11 cellular contexts compared by ENCODE assay signal in genomic region chr1:229221106-229222019, GRCh38. TPM values are rescaled to one million over a fixed set of nuclear protein-coding genes. Genes with fewer than 3 reads are reported as not detected.
DNase-seq lines count a peak whose midpoint lies in the region; ATAC-seq, FAIRE-seq and TF ChIP-seq lines count a peak whose summit lies in the region.
"Had no signal": no experiment of that assay in that cellular context is flagged by ENCODE, and none has a peak within 500 bp of the region (broad histone marks: within the 10 kb centered on the region; RNA-seq: fewer than 3 reads in every experiment).

No MANE protein-coding gene starts in this region.

- H2AFZ ChIP-seq in hepatocyte: no peak overlapping the region

- CTCF ChIA-PET in A549 (lab: Yijun Ruan, JAX): interaction anchor here (0.6 to 0.9 kb wide), 2 partner anchors 54 to 486 kb away, joined by 3 to 4 read pairs; partner anchors contain the start of gene RHOU
- CTCF ChIA-PET in activated CD8-positive, alpha-beta memory T cell treated with anti-CD3 and anti-CD28 coated beads, Interleukin-2, amount 10 ng/mL, durations not matched to agents 7 days and 5 days (lab: Charles Lee): no interaction called here

- H3K9me3 ChIP-seq in A549: 0 out of 3 replicates have a peak, but pooled peaks cover 4% of the 10 kb centered on the region
- H3K9me3 ChIP-seq in Peyer's patch: no peaks in the 10 kb centered on the region
- H3K9me3 ChIP-seq in hepatocyte (ENCODE audit: low read depth): no peaks in the 10 kb centered on the region

- DNase-seq in A549 (ENCODE audit: low read depth in 1 of 2, low spot score in 1 of 2) (peak; percentile 53 to 95), NCI-H1092 treated with DMSO at 0.1 percent for 48 hours (lab: John Stamatoyannopoulos, UW) (peak; percentile 86), Peyer's patch (peak in 2 of 3 donors; percentile 66 to 78), hepatocyte (ENCODE audit: low spot score) (peak; percentile 88)
- DNase-seq in stimulated activated CD4-positive, alpha-beta T cell treated with anti-CD3 and anti-CD28 coated beads, Interleukin-2, amount 100 ng/mL, for 24 hours: no peak
- DNase-seq in activated CD8-positive, alpha-beta memory T cell treated with anti-CD3 and anti-CD28 coated beads, Interleukin-2, amount 10 ng/mL, durations not matched to agents 7 days and 5 days: no peak
- DNase-seq: C1 segment of cervical spinal cord, nucleus accumbens had no signal

- H3K79me2 ChIP-seq in hepatocyte: no peaks in the 10 kb centered on the region

- FAIRE-seq in A549 (lab: Jason Lieb, UNC): no peak
- FAIRE-seq: endometrium had no signal

- TF ChIP-seq RAD21 in A549 (conservative IDR thresholded peaks at IDR 0.05 in 1 of 2, IDR thresholded peaks at IDR 0.05 in 1 of 2): peak in 1 of 2 experiments; percentile 53; a peak in 3 of 5 replicates

- 11% methylated on average over 7 of the region's 7 CpGs for WGBS in A549 (ENCODE audit: missing lambda C conversion rate)
- 31% methylated on average over 7 of the region's 7 CpGs for WGBS in hepatocyte (ENCODE audit: low lambda C conversion rate, missing lambda C conversion rate)

- peaks cover 6% of the 10 kb centered on the region for H3K27me3 Mint-ChIP-seq in activated CD8-positive, alpha-beta memory T cell treated with anti-CD3 and anti-CD28 coated beads, Interleukin-2, amount 10 ng/mL, durations not matched to agents 7 days and 5 days

- H4K20me1 ChIP-seq in hepatocyte (ENCODE audit: insufficient read depth, poor library complexity, severe bottlenecking): no peaks in the 10 kb centered on the region

- peaks cover 66% of the 10 kb centered on the region for H3K4me1 ChIP-seq in A549
- peaks cover 0 to 41% (median 4%) of the 10 kb centered on the region in 4 donors for H3K4me1 ChIP-seq in Peyer's patch
- peaks cover 51% of the 10 kb centered on the region for H3K4me1 ChIP-seq in hepatocyte (ENCODE audit: insufficient read depth)

- no peak for TF ChIP-seq POLR2A in A549 (IDR thresholded peaks at IDR 0.05; ENCODE audit: low read length)
- peak in 1 of 2 donors; percentile 33 for TF ChIP-seq POLR2A in Peyer's patch (IDR thresholded peaks at IDR 0.05)

- peak overlapping the region; percentile 72 to 84 for H3K27ac ChIP-seq in A549
- peak overlapping the region in 3 of 4 donors; percentile 49 to 81 (median 75) for H3K27ac ChIP-seq in Peyer's patch
- H3K27ac ChIP-seq in hepatocyte: peak overlapping the region; percentile 92

- POLR2A ChIA-PET in A549 (lab: Yijun Ruan, JAX): no interaction called here

- no peaks in the 10 kb centered on the region for H3K9me3 Mint-ChIP-seq in activated CD8-positive, alpha-beta memory T cell treated with anti-CD3 and anti-CD28 coated beads, Interleukin-2, amount 10 ng/mL, durations not matched to agents 7 days and 5 days (ENCODE audit: low read depth)

- H3K9me2 ChIP-seq in hepatocyte (replicated peaks; ENCODE audit: insufficient read depth): no peaks in the 10 kb centered on the region

- H3K27me3 ChIP-seq in Peyer's patch (no peaks in the 10 kb centered on the region), hepatocyte (no peaks in the 10 kb centered on the region)

- H3K4me1 Mint-ChIP-seq in activated CD8-positive, alpha-beta memory T cell treated with anti-CD3 and anti-CD28 coated beads, Interleukin-2, amount 10 ng/mL, durations not matched to agents 7 days and 5 days: no peaks in the 10 kb centered on the region

- ATAC-seq in A549 (peak; percentile 83 to 91), HG03460 (IDR thresholded peaks at IDR 0.05; ENCODE audit: unreplicated experiment) (no peak), GM21529 (IDR thresholded peaks at IDR 0.05; ENCODE audit: unreplicated experiment) (no peak)
- no peak for ATAC-seq in activated CD8-positive, alpha-beta memory T cell treated with anti-CD3 and anti-CD28 coated beads, Interleukin-2, amount 10 ng/mL, durations not matched to agents 7 days and 5 days

- TF ChIP-seq CTCF in A549 (IDR thresholded peaks at IDR 0.05): no peak
- TF ChIP-seq CTCF in Peyer's patch (IDR thresholded peaks at IDR 0.05): no peak
- no peak for TF ChIP-seq CTCF in hepatocyte (IDR thresholded peaks at IDR 0.05; ENCODE audit: poor library complexity)

- H3K36me3 Mint-ChIP-seq in activated CD8-positive, alpha-beta memory T cell treated with anti-CD3 and anti-CD28 coated beads, Interleukin-2, amount 10 ng/mL, durations not matched to agents 7 days and 5 days: no peaks in the 10 kb centered on the region

- H3K4me3 Mint-ChIP-seq in activated CD8-positive, alpha-beta memory T cell treated with anti-CD3 and anti-CD28 coated beads, Interleukin-2, amount 10 ng/mL, durations not matched to agents 7 days and 5 days: no peak overlapping the region

- H3K36me3 ChIP-seq in Peyer's patch: no peaks in the 10 kb centered on the region
- H3K36me3 ChIP-seq in hepatocyte (replicated peaks; ENCODE audit: insufficient read depth, low read depth): no peaks in the 10 kb centered on the region

- H3K4me3 ChIP-seq in A549: no peak overlapping the region; the same call in 2 of the 3 replicates
- H3K4me3 ChIP-seq in Peyer's patch: no peak overlapping the region
- no peak overlapping the region for H3K4me3 ChIP-seq in hepatocyte

- H3K4me2 ChIP-seq in A549 (peak overlapping the region; percentile 68), hepatocyte (peak overlapping the region; percentile 25)

- H3K27ac Mint-ChIP-seq in activated CD8-positive, alpha-beta memory T cell treated with anti-CD3 and anti-CD28 coated beads, Interleukin-2, amount 10 ng/mL, durations not matched to agents 7 days and 5 days: no peak overlapping the region

- TF ChIP-seq EP300 in A549 (IDR thresholded peaks at IDR 0.05): peak; percentile 83 to 86; a peak in 3 of 5 replicates

TF ChIP-seq in A549, 52 proteins besides CTCF, POLR2A, EP300 and RAD21:
- peak; percentile 85 for TF ChIP-seq FOSL2 (IDR thresholded peaks at IDR 0.05)
- peak; percentile 91 for TF ChIP-seq FOSL2 (CRISPR knock-in tag; IDR thresholded peaks at IDR 0.05)
- no peak for TF ChIP-seq NR3C1 (IDR thresholded peaks at IDR 0.05)
- TF ChIP-seq EHMT2 (IDR thresholded peaks at IDR 0.05; ENCODE audit: low read depth): no peak
- TF ChIP-seq CHD2 (IDR thresholded peaks at IDR 0.05; ENCODE audit: low read length, partially characterized antibody): peak; percentile 15
- TF ChIP-seq BCL3 (IDR thresholded peaks at IDR 0.05): peak; percentile 89; the same call in 1 of the 3 replicates
- TF ChIP-seq JUN (IDR thresholded peaks at IDR 0.05): peak; percentile 95
- TF ChIP-seq HES2 (IDR thresholded peaks at IDR 0.05): peak; percentile 83; the same call in 1 of the 2 replicates
- TF ChIP-seq BHLHE40 (IDR thresholded peaks at IDR 0.05; ENCODE audit: low read depth, low read length): 0 out of 2 replicates have a peak, but pooled peaks have one; percentile 8
- peak; percentile 22; the same call in 1 of the 3 replicates for TF ChIP-seq SMC3 (IDR thresholded peaks at IDR 0.05)
- TF ChIP-seq CHD4 (IDR thresholded peaks at IDR 0.05; ENCODE audit: borderline replicate concordance): 0 out of 2 replicates have a peak, but pooled peaks have one; percentile 53
- TF ChIP-seq MAFK (IDR thresholded peaks at IDR 0.05; ENCODE audit: partially characterized antibody): peak; percentile 59
- TF ChIP-seq KDM5A (IDR thresholded peaks at IDR 0.05): no peak
- peak; percentile 93 for TF ChIP-seq JUNB (IDR thresholded peaks at IDR 0.05)
- 0 out of 2 replicates have a peak, but pooled peaks have one; percentile 26 for TF ChIP-seq HOXB13 (CRISPR knock-in tag; IDR thresholded peaks at IDR 0.05; ENCODE audit: low read depth)
- peak; percentile 74 to 83 for TF ChIP-seq CEBPB (IDR thresholded peaks at IDR 0.05)
- TF ChIP-seq ESRRA (IDR thresholded peaks at IDR 0.05; ENCODE audit: borderline replicate concordance, low read length): peak; percentile 92
- TF ChIP-seq MAX (IDR thresholded peaks at IDR 0.05): peak; percentile 42; the same call in 1 of the 2 replicates
- no peak for TF ChIP-seq PHF8 (IDR thresholded peaks at IDR 0.05; ENCODE audit: borderline replicate concordance, low read depth)
- peak; percentile 80; the same call in 1 of the 2 replicates for TF ChIP-seq GATA3 (IDR thresholded peaks at IDR 0.05; ENCODE audit: borderline replicate concordance)

RNA-seq across cellular contexts. Expression of gene RAB4A, which starts 49.5 kb away (rescaled TPM):
- polyA plus RNA-seq in A549 (2011; rRNA removed): 20.6 and 38.4 TPM in 2 replicates
- 20.2 and 22.2 TPM in 2 replicates for polyA plus RNA-seq in A549 (2012; cell fraction: cytosol; rRNA removed)
- polyA plus RNA-seq in A549 (2012; cell fraction: nucleus; rRNA removed): 10.3 and 11.0 TPM in 2 replicates
- 31.0 to 31.7 TPM (median 31.5 TPM) in 3 replicates for polyA plus RNA-seq in A549 (2017; fragmentation: RNase III; extraction: RNeasy Plus Mini Kit Qiagen cat#74134 plus additional on column Dnase treatment)
- polyA minus RNA-seq in A549 (2011; rRNA and poly(A)+ RNA removed): 5.3 and 6.3 TPM in 2 replicates
- total RNA-seq in Peyer's patch: 10 to 100 TPM; 22.1 to 36.7 (median 23.4) TPM
- 41.7 and 47.7 TPM in 2 replicates for total RNA-seq in hepatocyte
- polyA plus RNA-seq in hepatocyte: 45.4 and 54.3 TPM in 2 replicates
- 10 to 100 TPM; 26.5 to 27.2 TPM for total RNA-seq in activated CD8-positive, alpha-beta memory T cell treated with anti-CD3 and anti-CD28 coated beads, Interleukin-2, amount 10 ng/mL, durations not matched to agents 7 days and 5 days

Comparison
In these comparisons a context has a peak if more than half of its experiments do, and no peak if none do; other contexts are left out.
1. ATAC-seq: peak in A549 (2 of 2); none in HG03460 (single experiment), GM21529 (single experiment) and activated CD8-positive, alpha-beta memory T cell treated with anti-CD3 and anti-CD28 coated beads, Interleukin-2, amount 10 ng/mL, durations not matched to agents 7 days and 5 days (single experiment).
2. DNase-seq: peak in A549 (2 of 2), NCI-H1092 treated with DMSO at 0.1 percent for 48 hours (single experiment), Peyer's patch (2 of 3) and hepatocyte (single experiment); none in stimulated activated CD4-positive, alpha-beta T cell treated with anti-CD3 and anti-CD28 coated beads, Interleukin-2, amount 100 ng/mL, for 24 hours (0 of 2) and activated CD8-positive, alpha-beta memory T cell treated with anti-CD3 and anti-CD28 coated beads, Interleukin-2, amount 10 ng/mL, durations not matched to agents 7 days and 5 days (single experiment).
3. Peak in every context shown above with its lines, with median percentiles within 50 percentile points of each other: H3K27ac ChIP-seq.